10 cellular contexts compared by ENCODE assay signal in genomic region chr17:66691644-66692500, GRCh38.
A peak's percentile ranks its signal among the peaks of the same experiment; 100 is the strongest.
DNase-seq lines count a peak whose midpoint lies in the region; ATAC-seq, FAIRE-seq and TF ChIP-seq lines count a peak whose summit lies in the region.
"Had no signal": no experiment of that assay in that cellular context is flagged by ENCODE, and none has a peak within 500 bp of the region (broad histone marks: within the 10 kb centered on the region; RNA-seq: fewer than 3 reads in every experiment).

No MANE protein-coding gene starts in this region.

- H3K27me3 Mint-ChIP-seq in activated CD8-positive, alpha-beta T cell treated with anti-CD3 and anti-CD28 coated beads for 36 hours: no peaks in the 10 kb centered on the region

- POLR2A ChIA-PET in activated CD8-positive, alpha-beta T cell treated with anti-CD3 and anti-CD28 coated beads for 36 hours (lab: Charles Lee): interaction anchor here (1.2 kb wide), 1 partner anchor 13 kb away, joined by 3 read pairs; no protein-coding TSS in a partner anchor

- H3K9me3 ChIP-seq in left ventricle myocardium inferior (replicated peaks) (no peaks in the 10 kb centered on the region), kidney (ENCODE audit: control insufficient read depth in 1 of 2, low read length in 2 of 2) (no peaks in the 10 kb centered on the region), upper lobe of right lung (no peaks in the 10 kb centered on the region)

- peak overlapping the region; percentile 10 for H3K27ac ChIP-seq in left ventricle myocardium inferior (replicated peaks)
- H3K27ac ChIP-seq in kidney (ENCODE audit: low read depth in 2 of 2, low read length in 2 of 2): peak overlapping the region; percentile 60 to 71
- H3K27ac ChIP-seq in upper lobe of right lung: no peak overlapping the region
- H3K27ac ChIP-seq: parathyroid adenoma had no signal

- no peak for ATAC-seq in Right ventricle myocardium superior (ENCODE audit: poor library complexity)
- no peak for ATAC-seq in activated CD8-positive, alpha-beta T cell treated with anti-CD3 and anti-CD28 coated beads for 36 hours
- peak; percentile 85 for ATAC-seq in upper lobe of right lung
- ATAC-seq in GM21367 (IDR thresholded peaks at IDR 0.05; ENCODE audit: unreplicated experiment): no peak
- ATAC-seq in GM21529 (IDR thresholded peaks at IDR 0.05; ENCODE audit: unreplicated experiment): no peak
- no peak for ATAC-seq in HG02588 (IDR thresholded peaks at IDR 0.05; ENCODE audit: unreplicated experiment)

- H3K36me3 ChIP-seq in left ventricle myocardium inferior: peaks cover 16% of the 10 kb centered on the region
- peaks cover 6 to 12% of the 10 kb centered on the region in 2 donors for H3K36me3 ChIP-seq in kidney (ENCODE audit: control insufficient read depth in 1 of 2, insufficient read depth in 2 of 2, low read length in 2 of 2)
- peaks cover 27% of the 10 kb centered on the region for H3K36me3 ChIP-seq in upper lobe of right lung

- DNase-seq in left ventricle myocardium inferior (no peak), Right ventricle myocardium superior (no peak), kidney (no peak), upper lobe of right lung (no peak)
- DNase-seq in activated CD8-positive, alpha-beta T cell treated with anti-CD3 and anti-CD28 coated beads for 36 hours: no peak

- no peak for FAIRE-seq in kidney (lab: Jason Lieb, UNC)
- FAIRE-seq: colon had no signal

- H3K27me3 ChIP-seq in left ventricle myocardium inferior (ENCODE audit: low read depth) (no peaks in the 10 kb centered on the region), upper lobe of right lung (no peaks in the 10 kb centered on the region)

- H3K27ac Mint-ChIP-seq in activated CD8-positive, alpha-beta T cell treated with anti-CD3 and anti-CD28 coated beads for 36 hours: peak overlapping the region; percentile 70

- peaks cover 11% of the 10 kb centered on the region for H3K4me1 Mint-ChIP-seq in activated CD8-positive, alpha-beta T cell treated with anti-CD3 and anti-CD28 coated beads for 36 hours (ENCODE audit: low read depth)

- H3K4me3 ChIP-seq in left ventricle myocardium inferior (no peak overlapping the region), kidney (ENCODE audit: low read length in 2 of 2) (no peak overlapping the region), upper lobe of right lung (no peak overlapping the region)

- H3K36me3 Mint-ChIP-seq in activated CD8-positive, alpha-beta T cell treated with anti-CD3 and anti-CD28 coated beads for 36 hours (ENCODE audit: low read depth): peaks cover 73% of the 10 kb centered on the region

- CTCF ChIA-PET in activated CD8-positive, alpha-beta T cell treated with anti-CD3 and anti-CD28 coated beads for 36 hours (lab: Charles Lee): no interaction called here

- no peak overlapping the region for H3K9ac ChIP-seq in kidney (ENCODE audit: low read length in 2 of 2)
- H3K9ac ChIP-seq: parathyroid adenoma had no signal

- H3K4me1 ChIP-seq in left ventricle myocardium inferior (peaks cover 9% of the 10 kb centered on the region), kidney (ENCODE audit: control insufficient read depth in 1 of 2, insufficient read depth in 1 of 2, low read depth in 1 of 2, low read length in 2 of 2) (peaks cover 8 to 9% of the 10 kb centered on the region in 2 donors), upper lobe of right lung (peaks cover 7% of the 10 kb centered on the region)
- H3K4me1 ChIP-seq: parathyroid adenoma had no signal

- no peak overlapping the region for H3K4me3 Mint-ChIP-seq in activated CD8-positive, alpha-beta T cell treated with anti-CD3 and anti-CD28 coated beads for 36 hours

- intact Hi-C loops in left ventricle myocardium inferior (cut with micrococcal nuclease): no loop called here
- intact Hi-C loops in Right ventricle myocardium superior (cut with DNase I): no loop called here
- intact Hi-C loops in activated CD8-positive, alpha-beta T cell treated with anti-CD3 and anti-CD28 coated beads for 36 hours (cut with micrococcal nuclease): no loop called here
- intact Hi-C loops in kidney (cut with DNase I): no loop called here
- intact Hi-C loops in upper lobe of right lung (cut with DNase I): no loop called here

- H3K9me3 Mint-ChIP-seq in activated CD8-positive, alpha-beta T cell treated with anti-CD3 and anti-CD28 coated beads for 36 hours: peaks cover 2% of the 10 kb centered on the region

- TF ChIP-seq CTCF in left ventricle myocardium inferior (IDR thresholded peaks at IDR 0.05; ENCODE audit: borderline replicate concordance): no peak
- no peak for TF ChIP-seq CTCF in activated CD8-positive, alpha-beta T cell treated with anti-CD3 and anti-CD28 coated beads for 36 hours (IDR thresholded peaks at IDR 0.05)
- TF ChIP-seq CTCF in kidney (IDR thresholded peaks at IDR 0.05; ENCODE audit: borderline replicate concordance, extremely low read depth, insufficient read depth): no peak
- no peak for TF ChIP-seq CTCF in upper lobe of right lung (IDR thresholded peaks at IDR 0.05)
